In the genomic region with DNA sequence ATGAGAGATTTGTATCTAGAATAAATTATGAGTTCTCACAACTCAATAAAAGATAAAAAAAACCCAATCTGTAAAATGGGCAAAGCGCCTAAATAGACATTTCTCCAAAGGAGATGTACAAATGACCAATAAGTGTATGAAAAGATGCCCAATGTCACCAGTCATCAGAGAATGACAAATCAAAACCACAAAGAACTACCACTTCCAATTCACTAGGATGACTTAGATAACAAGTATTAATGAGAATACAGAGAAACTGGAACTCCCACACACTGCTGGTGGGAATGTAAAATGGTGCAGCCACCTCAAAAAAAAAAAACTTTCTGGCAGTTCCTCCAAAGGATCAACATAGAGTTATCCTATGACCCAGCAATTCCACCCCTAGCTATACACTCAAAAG, we compare ENCODE assay signal across 12 cellular contexts. TPM values are rescaled to one million over a fixed set of nuclear protein-coding genes. Genes with fewer than 3 reads are reported as not detected.
DNase-seq lines count a peak whose midpoint lies in the region; ATAC-seq and TF ChIP-seq lines count a peak whose summit lies in the region.
"Had no signal": no experiment of that assay in that cellular context is flagged by ENCODE, and none has a peak within 500 bp of the region (broad histone marks: within the 10 kb centered on the region; RNA-seq: fewer than 3 reads in every experiment).

No MANE protein-coding gene starts in this region.

- H3K36me3 ChIP-seq in effector memory CD4-positive, alpha-beta T cell (ENCODE audit: control insufficient read depth, insufficient read depth, low read length), result no peaks in the 10 kb centered on the region
- H3K36me3 ChIP-seq: tibial nerve had no signal

- no peak overlapping the region for H3K27ac ChIP-seq in effector memory CD4-positive, alpha-beta T cell (ENCODE audit: insufficient read depth, low read length, poor library complexity, severe bottlenecking)
- H3K27ac ChIP-seq: tibial nerve had no signal

- H3K9me3 Mint-ChIP-seq in activated CD8-positive, alpha-beta memory T cell treated with anti-CD3 and anti-CD28 coated beads, Interleukin-2, amount 10 ng/mL, durations not matched to agents 7 days and 5 days (ENCODE audit: low read depth), result no peaks in the 10 kb centered on the region
- H3K9me3 Mint-ChIP-seq in chondrocyte (ENCODE audit: low read depth) (peaks cover 8% of the 10 kb centered on the region), osteocyte (ENCODE audit: unreplicated experiment) (no peaks in the 10 kb centered on the region)

- H3K4me1 Mint-ChIP-seq in activated CD8-positive, alpha-beta memory T cell treated with anti-CD3 and anti-CD28 coated beads, Interleukin-2, amount 10 ng/mL, durations not matched to agents 7 days and 5 days, result peaks cover 87% of the 10 kb centered on the region
- H3K4me1 Mint-ChIP-seq in chondrocyte (ENCODE audit: low read depth) (peaks cover 66% of the 10 kb centered on the region), osteocyte (ENCODE audit: unreplicated experiment) (peaks cover 52% of the 10 kb centered on the region)

- no peak for ATAC-seq in activated CD8-positive, alpha-beta memory T cell treated with anti-CD3 and anti-CD28 coated beads, Interleukin-2, amount 10 ng/mL, durations not matched to agents 7 days and 5 days
- no peak for ATAC-seq in left cardiac atrium

- peaks cover 6% of the 10 kb centered on the region for H3K36me3 Mint-ChIP-seq in activated CD8-positive, alpha-beta memory T cell treated with anti-CD3 and anti-CD28 coated beads, Interleukin-2, amount 10 ng/mL, durations not matched to agents 7 days and 5 days
- H3K36me3 Mint-ChIP-seq in chondrocyte (ENCODE audit: low read depth), result no peaks in the 10 kb centered on the region
- H3K36me3 Mint-ChIP-seq in osteocyte (ENCODE audit: unreplicated experiment), result peaks cover 3% of the 10 kb centered on the region

- no peaks in the 10 kb centered on the region for H3K9me3 ChIP-seq in effector memory CD4-positive, alpha-beta T cell (ENCODE audit: control insufficient read depth, low read length)
- H3K9me3 ChIP-seq: tibial nerve had no signal

- H3K27me3 Mint-ChIP-seq in activated CD8-positive, alpha-beta memory T cell treated with anti-CD3 and anti-CD28 coated beads, Interleukin-2, amount 10 ng/mL, durations not matched to agents 7 days and 5 days, result no peaks in the 10 kb centered on the region
- H3K27me3 Mint-ChIP-seq in chondrocyte (ENCODE audit: low read depth) (no peaks in the 10 kb centered on the region), osteocyte (ENCODE audit: unreplicated experiment) (no peaks in the 10 kb centered on the region)

- peak overlapping the region; percentile 2 for H3K27ac Mint-ChIP-seq in activated CD8-positive, alpha-beta memory T cell treated with anti-CD3 and anti-CD28 coated beads, Interleukin-2, amount 10 ng/mL, durations not matched to agents 7 days and 5 days
- H3K27ac Mint-ChIP-seq in chondrocyte (ENCODE audit: unreplicated experiment), result peak overlapping the region; percentile 93
- H3K27ac Mint-ChIP-seq in osteocyte (ENCODE audit: unreplicated experiment), result peak overlapping the region; percentile 91

- no peak for DNase-seq in activated CD8-positive, alpha-beta memory T cell treated with anti-CD3 and anti-CD28 coated beads, Interleukin-2, amount 10 ng/mL, durations not matched to agents 7 days and 5 days
- DNase-seq in activated CD8-positive, alpha-beta memory T cell treated with anti-CD3 and anti-CD28 coated beads, Interleukin-2, amount 50 U/mL, for 4 hours, result no peak
- DNase-seq in OCI-M1 (lab: John Stamatoyannopoulos, UW), result peak; percentile 1
- DNase-seq in chondrocyte (ENCODE audit: low spot score), result no peak
- DNase-seq in osteocyte (ENCODE audit: extremely low spot score, unreplicated experiment), result no peak
- DNase-seq in left cardiac atrium, result no peak
- no peak for DNase-seq in iPS-NIHi7 (ENCODE audit: extremely low spot score)
- DNase-seq in effector memory CD4-positive, alpha-beta T cell, result no peak
- DNase-seq: hypothalamus, mesendoderm, NCI-H1694 treated with DMSO at 0.1 percent for 48 hours had no signal

- intact Hi-C loops in left cardiac atrium (cut with DNase I), result no loop called here

- TF ChIP-seq CTCF in chondrocyte (IDR thresholded peaks at IDR 0.05) (no peak), osteocyte (IDR thresholded peaks at IDR 0.05) (no peak)

- H3K4me1 ChIP-seq in effector memory CD4-positive, alpha-beta T cell (ENCODE audit: control insufficient read depth, insufficient read depth, low read length, poor library complexity, severe bottlenecking), result peaks cover 60% of the 10 kb centered on the region

- no peak overlapping the region for H3K4me3 Mint-ChIP-seq in activated CD8-positive, alpha-beta memory T cell treated with anti-CD3 and anti-CD28 coated beads, Interleukin-2, amount 10 ng/mL, durations not matched to agents 7 days and 5 days
- H3K4me3 Mint-ChIP-seq in chondrocyte (ENCODE audit: unreplicated experiment) (no peak overlapping the region), osteocyte (ENCODE audit: unreplicated experiment) (no peak overlapping the region)

- no peaks in the 10 kb centered on the region for H3K27me3 ChIP-seq in effector memory CD4-positive, alpha-beta T cell (replicated peaks; ENCODE audit: control insufficient read depth, insufficient read depth, low read length, poor library complexity, severe bottlenecking)
- H3K27me3 ChIP-seq: tibial nerve had no signal

- H3K4me3 ChIP-seq in effector memory CD4-positive, alpha-beta T cell (ENCODE audit: insufficient read depth, low read depth, low read length, poor library complexity, severe bottlenecking), result no peak overlapping the region
- H3K4me3 ChIP-seq: tibial nerve had no signal

- CTCF ChIA-PET in activated CD8-positive, alpha-beta memory T cell treated with anti-CD3 and anti-CD28 coated beads, Interleukin-2, amount 10 ng/mL, durations not matched to agents 7 days and 5 days (lab: Charles Lee), result interaction anchor here (9.1 to 10.7 kb wide), 2 partner anchors 10 to 44 kb away, joined by 41 to 80 read pairs; no protein-coding TSS in a partner anchor

RNA-seq across cellular contexts. Expression of gene COL6A3, which starts 17.4 kb away (rescaled TPM):
- 1 to 10 TPM in 1 of 2 experiments, under 1 TPM in 1; 0.53 to 1.5 TPM for total RNA-seq in activated CD8-positive, alpha-beta memory T cell treated with anti-CD3 and anti-CD28 coated beads, Interleukin-2, amount 10 ng/mL, durations not matched to agents 7 days and 5 days
- total RNA-seq in chondrocyte, result 250 to 264 TPM (median 264 TPM) in 3 replicates
- total RNA-seq in osteocyte, result 143 and 159 TPM in 2 replicates
- 100 to 1,000 TPM; 145 to 186 TPM for total RNA-seq in left cardiac atrium

RNA-seq across cellular contexts. Expression of gene MLPH, which starts 55.7 kb away (rescaled TPM):
- total RNA-seq in activated CD8-positive, alpha-beta memory T cell treated with anti-CD3 and anti-CD28 coated beads, Interleukin-2, amount 10 ng/mL, durations not matched to agents 7 days and 5 days, result not detected
- total RNA-seq in chondrocyte (3.7 to 6.1 TPM (median 5.6 TPM) in 3 replicates), osteocyte (21.0 and 22.5 TPM in 2 replicates), left cardiac atrium (100 to 1,000 TPM in 1 of 2 donors, 10 to 100 TPM in 1; 91.5 to 121 TPM)

Comparison
In these comparisons a context has a peak if more than half of its experiments do, and no peak if none do; other contexts are left out.
1. H3K27ac Mint-ChIP-seq: peak in every context shown above with its lines; median percentile 93 in chondrocyte; 91 in osteocyte; 2 in activated CD8-positive, alpha-beta memory T cell treated with anti-CD3 and anti-CD28 coated beads, Interleukin-2, amount 10 ng/mL, durations not matched to agents 7 days and 5 days.
2. RNA of gene COL6A3, which starts 17.4 kb away (total RNA-seq): 250 to 264 TPM in chondrocyte, 145 to 186 TPM in left cardiac atrium and 143 to 159 TPM in osteocyte; 0.53 to 1.5 TPM in activated CD8-positive, alpha-beta memory T cell treated with anti-CD3 and anti-CD28 coated beads, Interleukin-2, amount 10 ng/mL, durations not matched to agents 7 days and 5 days; every median in the first group is over 10 times any median in the second.